Comparison of ENCODE assay signal across 1 cellular context in genomic region chr7:36291387-36292316, GRCh38.
TF ChIP-seq lines count a peak whose summit lies in the region.

No MANE protein-coding gene starts in this region.

TF ChIP-seq in HepG2, 621 proteins besides CTCF, POLR2A, EP300 and RAD21 (continued from another document and continues in another):
- TF ChIP-seq, protein P1, sequence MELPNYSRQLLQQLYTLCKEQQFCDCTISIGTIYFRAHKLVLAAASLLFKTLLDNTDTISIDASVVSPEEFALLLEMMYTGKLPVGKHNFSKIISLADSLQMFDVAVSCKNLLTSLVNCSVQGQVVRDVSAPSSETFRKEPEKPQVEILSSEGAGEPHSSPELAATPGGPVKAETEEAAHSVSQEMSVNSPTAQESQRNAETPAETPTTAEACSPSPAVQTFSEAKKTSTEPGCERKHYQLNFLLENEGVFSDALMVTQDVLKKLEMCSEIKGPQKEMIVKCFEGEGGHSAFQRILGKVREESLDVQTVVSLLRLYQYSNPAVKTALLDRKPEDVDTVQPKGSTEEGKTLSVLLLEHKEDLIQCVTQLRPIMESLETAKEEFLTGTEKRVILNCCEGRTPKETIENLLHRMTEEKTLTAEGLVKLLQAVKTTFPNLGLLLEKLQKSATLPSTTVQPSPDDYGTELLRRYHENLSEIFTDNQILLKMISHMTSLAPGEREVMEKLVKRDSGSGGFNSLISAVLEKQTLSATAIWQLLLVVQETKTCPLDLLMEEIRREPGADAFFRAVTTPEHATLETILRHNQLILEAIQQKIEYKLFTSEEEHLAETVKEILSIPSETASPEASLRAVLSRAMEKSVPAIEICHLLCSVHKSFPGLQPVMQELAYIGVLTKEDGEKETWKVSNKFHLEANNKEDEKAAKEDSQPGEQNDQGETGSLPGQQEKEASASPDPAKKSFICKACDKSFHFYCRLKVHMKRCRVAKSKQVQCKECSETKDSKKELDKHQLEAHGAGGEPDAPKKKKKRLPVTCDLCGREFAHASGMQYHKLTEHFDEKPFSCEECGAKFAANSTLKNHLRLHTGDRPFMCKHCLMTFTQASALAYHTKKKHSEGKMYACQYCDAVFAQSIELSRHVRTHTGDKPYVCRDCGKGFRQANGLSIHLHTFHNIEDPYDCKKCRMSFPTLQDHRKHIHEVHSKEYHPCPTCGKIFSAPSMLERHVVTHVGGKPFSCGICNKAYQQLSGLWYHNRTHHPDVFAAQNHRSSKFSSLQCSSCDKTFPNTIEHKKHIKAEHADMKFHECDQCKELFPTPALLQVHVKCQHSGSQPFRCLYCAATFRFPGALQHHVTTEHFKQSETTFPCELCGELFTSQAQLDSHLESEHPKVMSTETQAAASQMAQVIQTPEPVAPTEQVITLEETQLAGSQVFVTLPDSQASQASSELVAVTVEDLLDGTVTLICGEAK (IDR thresholded peaks at IDR 0.05): no peak
- TF ChIP-seq, protein P1 (CRISPR knock-in tag; IDR thresholded peaks at IDR 0.05): no peak
- TF ChIP-seq ZNF30 (CRISPR knock-in tag; IDR thresholded peaks at IDR 0.05): no peak
- no peak for TF ChIP-seq ZNF138 (CRISPR knock-in tag; IDR thresholded peaks at IDR 0.05; ENCODE audit: low read depth)
- TF ChIP-seq REL (CRISPR knock-in tag; conservative IDR thresholded peaks at IDR 0.05): no peak
- no peak for TF ChIP-seq ZNF646 (CRISPR knock-in tag; IDR thresholded peaks at IDR 0.05)
- no peak; the same call in 1 of the 2 replicates for TF ChIP-seq SIN3B (IDR thresholded peaks at IDR 0.05; ENCODE audit: low read length)
- TF ChIP-seq, protein P2, sequence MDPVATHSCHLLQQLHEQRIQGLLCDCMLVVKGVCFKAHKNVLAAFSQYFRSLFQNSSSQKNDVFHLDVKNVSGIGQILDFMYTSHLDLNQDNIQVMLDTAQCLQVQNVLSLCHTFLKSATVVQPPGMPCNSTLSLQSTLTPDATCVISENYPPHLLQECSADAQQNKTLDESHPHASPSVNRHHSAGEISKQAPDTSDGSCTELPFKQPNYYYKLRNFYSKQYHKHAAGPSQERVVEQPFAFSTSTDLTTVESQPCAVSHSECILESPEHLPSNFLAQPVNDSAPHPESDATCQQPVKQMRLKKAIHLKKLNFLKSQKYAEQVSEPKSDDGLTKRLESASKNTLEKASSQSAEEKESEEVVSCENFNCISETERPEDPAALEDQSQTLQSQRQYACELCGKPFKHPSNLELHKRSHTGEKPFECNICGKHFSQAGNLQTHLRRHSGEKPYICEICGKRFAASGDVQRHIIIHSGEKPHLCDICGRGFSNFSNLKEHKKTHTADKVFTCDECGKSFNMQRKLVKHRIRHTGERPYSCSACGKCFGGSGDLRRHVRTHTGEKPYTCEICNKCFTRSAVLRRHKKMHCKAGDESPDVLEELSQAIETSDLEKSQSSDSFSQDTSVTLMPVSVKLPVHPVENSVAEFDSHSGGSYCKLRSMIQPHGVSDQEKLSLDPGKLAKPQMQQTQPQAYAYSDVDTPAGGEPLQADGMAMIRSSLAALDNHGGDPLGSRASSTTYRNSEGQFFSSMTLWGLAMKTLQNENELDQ (CRISPR knock-in tag; IDR thresholded peaks at IDR 0.05; ENCODE audit: borderline replicate concordance): no peak
- peak; percentile 89 for TF ChIP-seq BHLHE40 (IDR thresholded peaks at IDR 0.05; ENCODE audit: low read length)
- TF ChIP-seq TEF (CRISPR knock-in tag; IDR thresholded peaks at IDR 0.05): no peak
- no peak for TF ChIP-seq FOSL1 (CRISPR knock-in tag; IDR thresholded peaks at IDR 0.05; ENCODE audit: borderline replicate concordance)
- TF ChIP-seq, protein P3, sequence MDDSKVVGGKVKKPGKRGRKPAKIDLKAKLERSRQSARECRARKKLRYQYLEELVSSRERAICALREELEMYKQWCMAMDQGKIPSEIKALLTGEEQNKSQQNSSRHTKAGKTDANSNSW (CRISPR knock-in tag; IDR thresholded peaks at IDR 0.05; ENCODE audit: borderline replicate concordance): no peak
- TF ChIP-seq ZNF564 (CRISPR knock-in tag; IDR thresholded peaks at IDR 0.05): no peak
- TF ChIP-seq ARNT2 (CRISPR knock-in tag; IDR thresholded peaks at IDR 0.05; ENCODE audit: low read depth): 0 out of 2 replicates have a peak, but pooled peaks have one; percentile 26
- no peak for TF ChIP-seq ATRX (CRISPR knock-in tag; IDR thresholded peaks at IDR 0.05; ENCODE audit: borderline replicate concordance)
- TF ChIP-seq, protein P4, sequence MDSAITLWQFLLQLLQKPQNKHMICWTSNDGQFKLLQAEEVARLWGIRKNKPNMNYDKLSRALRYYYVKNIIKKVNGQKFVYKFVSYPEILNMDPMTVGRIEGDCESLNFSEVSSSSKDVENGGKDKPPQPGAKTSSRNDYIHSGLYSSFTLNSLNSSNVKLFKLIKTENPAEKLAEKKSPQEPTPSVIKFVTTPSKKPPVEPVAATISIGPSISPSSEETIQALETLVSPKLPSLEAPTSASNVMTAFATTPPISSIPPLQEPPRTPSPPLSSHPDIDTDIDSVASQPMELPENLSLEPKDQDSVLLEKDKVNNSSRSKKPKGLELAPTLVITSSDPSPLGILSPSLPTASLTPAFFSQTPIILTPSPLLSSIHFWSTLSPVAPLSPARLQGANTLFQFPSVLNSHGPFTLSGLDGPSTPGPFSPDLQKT (CRISPR knock-in tag; IDR thresholded peaks at IDR 0.05; ENCODE audit: borderline replicate concordance): no peak
- TF ChIP-seq ESRRA (CRISPR knock-in tag; IDR thresholded peaks at IDR 0.05; ENCODE audit: low read depth): peak; percentile 16; the same call in 1 of the 2 replicates
- no peak for TF ChIP-seq ZNF775 (CRISPR knock-in tag; IDR thresholded peaks at IDR 0.05; ENCODE audit: borderline replicate concordance)
- TF ChIP-seq NR2F6 (IDR thresholded peaks at IDR 0.05): peak; percentile 60
- TF ChIP-seq NR2F6 (CRISPR knock-in tag; IDR thresholded peaks at IDR 0.05): 0 out of 2 replicates have a peak, but pooled peaks have one; percentile 18
- no peak for TF ChIP-seq ZNF451 (CRISPR knock-in tag; IDR thresholded peaks at IDR 0.05)
- TF ChIP-seq, protein P5, sequence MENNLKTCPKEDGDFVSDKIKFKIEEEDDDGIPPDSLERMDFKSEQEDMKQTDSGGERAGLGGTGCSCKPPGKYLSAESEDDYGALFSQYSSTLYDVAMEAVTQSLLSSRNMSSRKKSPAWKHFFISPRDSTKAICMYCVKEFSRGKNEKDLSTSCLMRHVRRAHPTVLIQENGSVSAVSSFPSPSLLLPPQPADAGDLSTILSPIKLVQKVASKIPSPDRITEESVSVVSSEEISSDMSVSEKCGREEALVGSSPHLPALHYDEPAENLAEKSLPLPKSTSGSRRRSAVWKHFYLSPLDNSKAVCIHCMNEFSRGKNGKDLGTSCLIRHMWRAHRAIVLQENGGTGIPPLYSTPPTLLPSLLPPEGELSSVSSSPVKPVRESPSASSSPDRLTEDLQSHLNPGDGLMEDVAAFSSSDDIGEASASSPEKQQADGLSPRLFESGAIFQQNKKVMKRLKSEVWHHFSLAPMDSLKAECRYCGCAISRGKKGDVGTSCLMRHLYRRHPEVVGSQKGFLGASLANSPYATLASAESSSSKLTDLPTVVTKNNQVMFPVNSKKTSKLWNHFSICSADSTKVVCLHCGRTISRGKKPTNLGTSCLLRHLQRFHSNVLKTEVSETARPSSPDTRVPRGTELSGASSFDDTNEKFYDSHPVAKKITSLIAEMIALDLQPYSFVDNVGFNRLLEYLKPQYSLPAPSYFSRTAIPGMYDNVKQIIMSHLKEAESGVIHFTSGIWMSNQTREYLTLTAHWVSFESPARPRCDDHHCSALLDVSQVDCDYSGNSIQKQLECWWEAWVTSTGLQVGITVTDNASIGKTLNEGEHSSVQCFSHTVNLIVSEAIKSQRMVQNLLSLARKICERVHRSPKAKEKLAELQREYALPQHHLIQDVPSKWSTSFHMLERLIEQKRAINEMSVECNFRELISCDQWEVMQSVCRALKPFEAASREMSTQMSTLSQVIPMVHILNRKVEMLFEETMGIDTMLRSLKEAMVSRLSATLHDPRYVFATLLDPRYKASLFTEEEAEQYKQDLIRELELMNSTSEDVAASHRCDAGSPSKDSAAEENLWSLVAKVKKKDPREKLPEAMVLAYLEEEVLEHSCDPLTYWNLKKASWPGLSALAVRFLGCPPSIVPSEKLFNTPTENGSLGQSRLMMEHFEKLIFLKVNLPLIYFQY (CRISPR knock-in tag; IDR thresholded peaks at IDR 0.05; ENCODE audit: borderline replicate concordance): no peak
- TF ChIP-seq, protein P6, sequence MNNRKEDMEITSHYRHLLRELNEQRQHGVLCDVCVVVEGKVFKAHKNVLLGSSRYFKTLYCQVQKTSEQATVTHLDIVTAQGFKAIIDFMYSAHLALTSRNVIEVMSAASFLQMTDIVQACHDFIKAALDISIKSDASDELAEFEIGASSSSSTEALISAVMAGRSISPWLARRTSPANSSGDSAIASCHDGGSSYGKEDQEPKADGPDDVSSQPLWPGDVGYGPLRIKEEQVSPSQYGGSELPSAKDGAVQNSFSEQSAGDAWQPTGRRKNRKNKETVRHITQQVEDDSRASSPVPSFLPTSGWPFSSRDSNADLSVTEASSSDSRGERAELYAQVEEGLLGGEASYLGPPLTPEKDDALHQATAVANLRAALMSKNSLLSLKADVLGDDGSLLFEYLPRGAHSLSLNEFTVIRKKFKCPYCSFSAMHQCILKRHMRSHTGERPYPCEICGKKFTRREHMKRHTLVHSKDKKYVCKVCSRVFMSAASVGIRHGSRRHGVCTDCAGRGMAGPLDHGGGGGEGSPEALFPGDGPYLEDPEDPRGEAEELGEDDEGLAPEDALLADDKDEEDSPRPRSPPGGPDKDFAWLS (CRISPR knock-in tag; IDR thresholded peaks at IDR 0.05; ENCODE audit: borderline replicate concordance): no peak
- TF ChIP-seq GTF2F1 (IDR thresholded peaks at IDR 0.05; ENCODE audit: low read length): no peak
- no peak for TF ChIP-seq RXRA (CRISPR knock-in tag; IDR thresholded peaks at IDR 0.05)
- TF ChIP-seq GABPB1 (CRISPR knock-in tag; IDR thresholded peaks at IDR 0.05): no peak
